2 cellular contexts compared by ENCODE assay signal in genomic region chr15:91113036-91113435, GRCh38.
TF ChIP-seq lines count a peak whose summit lies in the region.

No MANE protein-coding gene starts in this region.

TF ChIP-seq in GM23338, 12 proteins besides CTCF, POLR2A, EP300 and RAD21:
- TF ChIP-seq ZNF114 (CRISPR knock-in tag; IDR thresholded peaks at IDR 0.05) (no peak), JUNB (IDR thresholded peaks at IDR 0.05; ENCODE audit: unreplicated experiment) (no peak), REST (IDR thresholded peaks at IDR 0.05; ENCODE audit: unreplicated experiment) (no peak), EZH2phosphoT487 (IDR thresholded peaks at IDR 0.05; ENCODE audit: unreplicated experiment) (no peak), ZNF331 (CRISPR knock-in tag; IDR thresholded peaks at IDR 0.05; ENCODE audit: low read depth) (no peak), EZH2 (IDR thresholded peaks at IDR 0.05; ENCODE audit: low read depth, unreplicated experiment) (no peak), NANOG (IDR thresholded peaks at IDR 0.05; ENCODE audit: borderline replicate concordance) (no peak), POLR2AphosphoS5 (IDR thresholded peaks at IDR 0.05; ENCODE audit: low read depth) (no peak), CREB1 (CRISPR knock-in tag; IDR thresholded peaks at IDR 0.05; ENCODE audit: low read depth) (no peak), STAT1 (IDR thresholded peaks at IDR 0.05; ENCODE audit: unreplicated experiment) (no peak)
- TF ChIP-seq, protein P1, sequence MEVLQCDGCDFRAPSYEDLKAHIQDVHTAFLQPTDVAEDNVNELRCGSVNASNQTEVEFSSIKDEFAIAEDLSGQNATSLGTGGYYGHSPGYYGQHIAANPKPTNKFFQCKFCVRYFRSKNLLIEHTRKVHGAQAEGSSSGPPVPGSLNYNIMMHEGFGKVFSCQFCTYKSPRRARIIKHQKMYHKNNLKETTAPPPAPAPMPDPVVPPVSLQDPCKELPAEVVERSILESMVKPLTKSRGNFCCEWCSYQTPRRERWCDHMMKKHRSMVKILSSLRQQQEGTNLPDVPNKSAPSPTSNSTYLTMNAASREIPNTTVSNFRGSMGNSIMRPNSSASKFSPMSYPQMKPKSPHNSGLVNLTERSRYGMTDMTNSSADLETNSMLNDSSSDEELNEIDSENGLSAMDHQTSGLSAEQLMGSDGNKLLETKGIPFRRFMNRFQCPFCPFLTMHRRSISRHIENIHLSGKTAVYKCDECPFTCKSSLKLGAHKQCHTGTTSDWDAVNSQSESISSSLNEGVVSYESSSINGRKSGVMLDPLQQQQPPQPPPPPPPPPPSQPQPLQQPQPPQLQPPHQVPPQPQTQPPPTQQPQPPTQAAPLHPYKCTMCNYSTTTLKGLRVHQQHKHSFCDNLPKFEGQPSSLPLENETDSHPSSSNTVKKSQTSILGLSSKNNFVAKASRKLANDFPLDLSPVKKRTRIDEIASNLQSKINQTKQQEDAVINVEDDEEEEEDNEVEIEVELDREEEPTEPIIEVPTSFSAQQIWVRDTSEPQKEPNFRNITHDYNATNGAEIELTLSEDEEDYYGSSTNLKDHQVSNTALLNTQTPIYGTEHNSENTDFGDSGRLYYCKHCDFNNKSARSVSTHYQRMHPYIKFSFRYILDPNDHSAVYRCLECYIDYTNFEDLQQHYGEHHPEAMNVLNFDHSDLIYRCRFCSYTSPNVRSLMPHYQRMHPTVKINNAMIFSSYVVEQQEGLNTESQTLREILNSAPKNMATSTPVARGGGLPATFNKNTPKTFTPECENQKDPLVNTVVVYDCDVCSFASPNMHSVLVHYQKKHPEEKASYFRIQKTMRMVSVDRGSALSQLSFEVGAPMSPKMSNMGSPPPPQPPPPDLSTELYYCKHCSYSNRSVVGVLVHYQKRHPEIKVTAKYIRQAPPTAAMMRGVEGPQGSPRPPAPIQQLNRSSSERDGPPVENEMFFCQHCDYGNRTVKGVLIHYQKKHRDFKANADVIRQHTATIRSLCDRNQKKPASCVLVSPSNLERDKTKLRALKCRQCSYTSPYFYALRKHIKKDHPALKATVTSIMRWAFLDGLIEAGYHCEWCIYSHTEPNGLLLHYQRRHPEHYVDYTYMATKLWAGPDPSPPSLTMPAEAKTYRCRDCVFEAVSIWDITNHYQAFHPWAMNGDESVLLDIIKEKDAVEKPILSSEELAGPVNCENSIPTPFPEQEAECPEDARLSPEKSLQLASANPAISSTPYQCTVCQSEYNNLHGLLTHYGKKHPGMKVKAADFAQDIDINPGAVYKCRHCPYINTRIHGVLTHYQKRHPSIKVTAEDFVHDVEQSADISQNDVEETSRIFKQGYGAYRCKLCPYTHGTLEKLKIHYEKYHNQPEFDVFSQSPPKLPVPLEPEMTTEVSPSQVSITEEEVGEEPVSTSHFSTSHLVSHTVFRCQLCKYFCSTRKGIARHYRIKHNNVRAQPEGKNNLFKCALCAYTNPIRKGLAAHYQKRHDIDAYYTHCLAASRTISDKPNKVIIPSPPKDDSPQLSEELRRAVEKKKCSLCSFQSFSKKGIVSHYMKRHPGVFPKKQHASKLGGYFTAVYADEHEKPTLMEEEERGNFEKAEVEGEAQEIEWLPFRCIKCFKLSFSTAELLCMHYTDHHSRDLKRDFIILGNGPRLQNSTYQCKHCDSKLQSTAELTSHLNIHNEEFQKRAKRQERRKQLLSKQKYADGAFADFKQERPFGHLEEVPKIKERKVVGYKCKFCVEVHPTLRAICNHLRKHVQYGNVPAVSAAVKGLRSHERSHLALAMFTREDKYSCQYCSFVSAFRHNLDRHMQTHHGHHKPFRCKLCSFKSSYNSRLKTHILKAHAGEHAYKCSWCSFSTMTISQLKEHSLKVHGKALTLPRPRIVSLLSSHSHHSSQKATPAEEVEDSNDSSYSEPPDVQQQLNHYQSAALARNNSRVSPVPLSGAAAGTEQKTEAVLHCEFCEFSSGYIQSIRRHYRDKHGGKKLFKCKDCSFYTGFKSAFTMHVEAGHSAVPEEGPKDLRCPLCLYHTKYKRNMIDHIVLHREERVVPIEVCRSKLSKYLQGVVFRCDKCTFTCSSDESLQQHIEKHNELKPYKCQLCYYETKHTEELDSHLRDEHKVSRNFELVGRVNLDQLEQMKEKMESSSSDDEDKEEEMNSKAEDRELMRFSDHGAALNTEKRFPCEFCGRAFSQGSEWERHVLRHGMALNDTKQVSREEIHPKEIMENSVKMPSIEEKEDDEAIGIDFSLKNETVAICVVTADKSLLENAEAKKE (CRISPR knock-in tag; IDR thresholded peaks at IDR 0.05): no peak
- TF ChIP-seq, protein P2, sequence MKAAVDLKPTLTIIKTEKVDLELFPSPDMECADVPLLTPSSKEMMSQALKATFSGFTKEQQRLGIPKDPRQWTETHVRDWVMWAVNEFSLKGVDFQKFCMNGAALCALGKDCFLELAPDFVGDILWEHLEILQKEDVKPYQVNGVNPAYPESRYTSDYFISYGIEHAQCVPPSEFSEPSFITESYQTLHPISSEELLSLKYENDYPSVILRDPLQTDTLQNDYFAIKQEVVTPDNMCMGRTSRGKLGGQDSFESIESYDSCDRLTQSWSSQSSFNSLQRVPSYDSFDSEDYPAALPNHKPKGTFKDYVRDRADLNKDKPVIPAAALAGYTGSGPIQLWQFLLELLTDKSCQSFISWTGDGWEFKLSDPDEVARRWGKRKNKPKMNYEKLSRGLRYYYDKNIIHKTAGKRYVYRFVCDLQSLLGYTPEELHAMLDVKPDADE (IDR thresholded peaks at IDR 0.05): no peak

TF ChIP-seq in H1, 55 proteins besides CTCF, POLR2A, EP300 and RAD21:
- TF ChIP-seq KDM5A (IDR thresholded peaks at IDR 0.05; ENCODE audit: low read length) (no peak), HDAC6 (IDR thresholded peaks at IDR 0.05; ENCODE audit: low read depth, low read length) (no peak), CEBPB (IDR thresholded peaks at IDR 0.05; ENCODE audit: low read depth, low read length) (no peak), SIX5 (IDR thresholded peaks at IDR 0.05; ENCODE audit: low read depth, low read length) (no peak), SIN3A (conservative IDR thresholded peaks at IDR 0.05 in 1 of 2, IDR thresholded peaks at IDR 0.05 in 1 of 2; ENCODE audit: low read depth in 1 of 2, low read length in 2 of 2) (no peak), SP2 (IDR thresholded peaks at IDR 0.05; ENCODE audit: low read length) (no peak), POLR2AphosphoS5 (IDR thresholded peaks at IDR 0.05; ENCODE audit: low read depth, low read length) (no peak), CHD2 (IDR thresholded peaks at IDR 0.05; ENCODE audit: low read length) (no peak), CTBP2 (IDR thresholded peaks at IDR 0.05; ENCODE audit: borderline replicate concordance, insufficient read depth, insufficient read length, low read length) (no peak), RFX5 (IDR thresholded peaks at IDR 0.05; ENCODE audit: borderline replicate concordance, low read depth, low read length) (no peak), TAF1 (IDR thresholded peaks at IDR 0.05; ENCODE audit: low read depth, low read length) (no peak), SP1 (IDR thresholded peaks at IDR 0.05; ENCODE audit: low read depth, low read length) (no peak), HDAC2 (IDR thresholded peaks at IDR 0.05; ENCODE audit: borderline replicate concordance in 1 of 2, low read depth in 2 of 2, low read length in 2 of 2) (no peak)
- TF ChIP-seq, protein P3, sequence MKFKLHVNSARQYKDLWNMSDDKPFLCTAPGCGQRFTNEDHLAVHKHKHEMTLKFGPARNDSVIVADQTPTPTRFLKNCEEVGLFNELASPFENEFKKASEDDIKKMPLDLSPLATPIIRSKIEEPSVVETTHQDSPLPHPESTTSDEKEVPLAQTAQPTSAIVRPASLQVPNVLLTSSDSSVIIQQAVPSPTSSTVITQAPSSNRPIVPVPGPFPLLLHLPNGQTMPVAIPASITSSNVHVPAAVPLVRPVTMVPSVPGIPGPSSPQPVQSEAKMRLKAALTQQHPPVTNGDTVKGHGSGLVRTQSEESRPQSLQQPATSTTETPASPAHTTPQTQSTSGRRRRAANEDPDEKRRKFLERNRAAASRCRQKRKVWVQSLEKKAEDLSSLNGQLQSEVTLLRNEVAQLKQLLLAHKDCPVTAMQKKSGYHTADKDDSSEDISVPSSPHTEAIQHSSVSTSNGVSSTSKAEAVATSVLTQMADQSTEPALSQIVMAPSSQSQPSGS (IDR thresholded peaks at IDR 0.05; ENCODE audit: low read length): no peak
